In genomic region chr14:104994988-104995387, GRCh38 we compare ENCODE assay signal across 27 cellular contexts. TPM values are rescaled to one million over a fixed set of nuclear protein-coding genes. Genes with fewer than 3 reads are reported as not detected.
"Had no signal": no experiment of that assay in that cellular context is flagged by ENCODE, and none has a peak within 500 bp of the region (broad histone marks: within the 10 kb centered on the region; RNA-seq: fewer than 3 reads in every experiment).

No MANE protein-coding gene starts in this region.

- H3K4me3 ChIP-seq: cardiac muscle cell had no signal

- H3K4me2 ChIP-seq: KMS-11 had no signal

- DNase-seq: activated B cell treated with CpG ODN at 0.5 μM for 24 hours; activated CD4-positive, alpha-beta T cell treated with anti-CD3 and anti-CD28 coated beads for 1 hour; activated CD4-positive, alpha-beta T cell treated with anti-CD3 and anti-CD28 coated beads, Interleukin-2, amount 10 ng/mL, durations not matched to agents 24 days and 14 days; activated CD4-positive, alpha-beta T cell treated with anti-CD3 and anti-CD28 coated beads, Interleukin-2, amount 50 U/mL, for 48 hours; activated gamma-delta T cell treated with Interleukin-2 at 50 U/mL for 16 hours; activated naive CD4-positive, alpha-beta T cell treated with anti-CD3 and anti-CD28 coated beads, Interleukin-2, amount 10 ng/mL, durations not matched to agents 7 days and 5 days; activated naive CD8-positive, alpha-beta T cell treated with anti-CD3 and anti-CD28 coated beads for 36 hours; activated T-cell treated with anti-CD3 and anti-CD28 coated beads for 4 hours; activated T-cell treated with anti-CD3 and anti-CD28 coated beads, Interleukin-2, amount 50 U/mL, for 72 hours; brain microvascular endothelial cell; MM.1S; NCI-H1105; NCI-H1436; NCI-H2029 treated with DMSO at 0.1 percent for 48 hours; NCI-H345; NCI-H510A; NCI-H69; NK-92 treated with Interleukin-12 subunit alpha and Interleukin-12 subunit beta, amount 100 ng/mL, for 24 hours; OCI-M1; RPMI8226; SHP77 treated with DMSO at 0.1 percent for 48 hours; T-cell; T-helper 2 cell; T1000 had no signal

- H3K27me3 ChIP-seq: brain microvascular endothelial cell, cardiac muscle cell had no signal

- H3K27ac ChIP-seq: brain microvascular endothelial cell, cardiac muscle cell, KMS-11 had no signal

- ATAC-seq: activated T-cell treated with anti-CD3 and anti-CD28 coated beads, Interleukin-2, amount 50 U/mL, for 72 hours; Panc1; T-cell had no signal

- H3K9ac ChIP-seq: KMS-11 had no signal

RNA-seq across cellular contexts. Expression of gene AHNAK2, which starts 16.8 kb away (rescaled TPM):
- total RNA-seq: activated B cell treated with CpG ODN at 0.5 μM for 24 hours had no signal
